ENCODE assay signal across 10 cellular contexts in the genomic region with DNA sequence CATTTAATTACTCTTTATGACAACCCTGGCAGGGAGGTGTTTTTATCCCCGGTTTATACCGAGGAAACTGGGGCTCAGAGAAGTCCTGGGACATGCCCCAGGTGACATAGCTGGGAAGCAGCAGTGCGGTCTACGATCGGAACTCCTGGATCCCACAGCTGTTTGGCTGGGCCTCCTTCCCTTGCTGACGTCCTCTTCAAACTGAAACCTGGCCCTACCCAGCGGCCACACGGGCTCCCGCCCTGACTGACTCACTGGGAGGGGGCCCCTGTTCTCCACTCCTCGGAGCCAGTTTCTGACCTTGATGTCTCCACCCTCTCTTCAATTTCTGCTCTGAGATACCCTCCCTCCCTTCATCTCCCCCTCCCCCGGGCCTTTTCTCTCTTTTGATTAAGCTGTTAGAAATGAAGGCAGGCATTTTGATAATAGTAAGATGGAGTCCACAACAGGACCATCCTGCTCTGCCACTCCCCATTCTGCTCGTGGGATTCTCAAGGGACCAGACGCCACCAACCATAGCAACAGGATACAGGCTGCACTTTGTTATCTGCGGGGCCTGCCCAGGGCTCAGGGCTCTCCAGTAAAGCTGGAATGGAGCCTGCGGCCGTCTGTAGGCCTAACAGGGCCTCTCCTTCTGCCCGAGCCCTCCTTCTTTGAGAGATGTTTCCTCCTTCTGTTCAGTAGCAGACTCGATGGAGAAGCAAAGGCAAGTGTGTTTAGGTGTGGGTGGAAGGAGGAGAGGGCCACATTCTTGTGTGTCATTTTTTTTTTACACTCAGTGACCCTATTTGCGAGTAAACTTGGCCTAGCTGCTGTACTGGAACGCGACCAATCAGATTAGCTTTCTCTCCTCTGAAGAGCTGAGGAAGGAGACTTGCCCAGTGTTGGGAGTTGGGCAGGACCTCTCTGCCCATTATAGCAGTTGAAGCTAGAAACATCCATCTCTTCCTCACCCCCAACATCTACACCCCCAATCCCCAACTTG. TPM values are rescaled to one million over a fixed set of nuclear protein-coding genes. Genes with fewer than 3 reads are reported as not detected.
DNase-seq lines count a peak whose midpoint lies in the region; ATAC-seq and TF ChIP-seq lines count a peak whose summit lies in the region.
"Had no signal": no experiment of that assay in that cellular context is flagged by ENCODE, and none has a peak within 500 bp of the region (broad histone marks: within the 10 kb centered on the region; RNA-seq: fewer than 3 reads in every experiment).

No MANE protein-coding gene starts in this region.

- DNase-seq in GM23338 (ENCODE audit: low spot score) = peak; percentile 38
- peak; percentile 75 to 83 for DNase-seq in SJCRH30
- peak in 3 of 5 donors; percentile 46 to 74 (median 51) for DNase-seq in heart left ventricle
- DNase-seq in sigmoid colon = peak; percentile 67
- no peak for DNase-seq in HK-2 (ENCODE audit: unreplicated experiment)
- no peak for DNase-seq in dermis blood vessel endothelial cell
- DNase-seq in NCI-H1092 treated with DMSO at 0.1 percent for 48 hours (lab: John Stamatoyannopoulos, UW) = no peak
- DNase-seq: activated CD4-positive, CD25-positive, alpha-beta regulatory T cell treated with anti-CD3 and anti-CD28 coated beads, Interleukin-2, amount 50 U/mL, for 72 hours; stimulated activated CD4-positive, alpha-beta T cell treated with anti-CD3 and anti-CD28 coated beads, Interleukin-1b, Interleukin-23, amount 100 ng/mL, for 48 hours had no signal

- no peak overlapping the region for H3K27ac Mint-ChIP-seq in GM23338

- no peak overlapping the region for H3K4me3 ChIP-seq in GM23338
- peak overlapping the region; percentile 44 for H3K4me3 ChIP-seq in SJCRH30
- H3K4me3 ChIP-seq in heart left ventricle = peak overlapping the region in 2 of 12 donors; percentile 4 to 30
- H3K4me3 ChIP-seq in sigmoid colon = peak overlapping the region in 1 of 4 donors; percentile 10

- H3K4me2 ChIP-seq in GM23338 = no peak overlapping the region

- H2AFZ ChIP-seq in GM23338 = peak overlapping the region; percentile 94

- peaks cover 7% of the 10 kb centered on the region for H3K27me3 Mint-ChIP-seq in GM23338 (ENCODE audit: insufficient read depth, low read depth, poor library complexity)

- H3F3A ChIP-seq in GM23338 (replicated peaks; ENCODE audit: low read depth) = no peaks in the 10 kb centered on the region

- intact Hi-C loops in heart left ventricle (cut with DNase I) = loop anchor here in 5 of 10 donors (5.0 to 10.0 kb wide), 4 partner anchors 87 to 445 kb away; no protein-coding TSS in a partner anchor
- intact Hi-C loops in sigmoid colon (cut with DNase I) = loop anchor here (10.0 kb wide), 1 partner anchor 205 kb away; no protein-coding TSS in a partner anchor

- peaks cover 8% of the 10 kb centered on the region; the same call in 1 of the 2 replicates for H3K4me1 ChIP-seq in GM23338 (ENCODE audit: insufficient read depth)
- 0 out of 2 replicates have a peak, but pooled peaks cover 5% of the 10 kb centered on the region for H3K4me1 ChIP-seq in SJCRH30
- H3K4me1 ChIP-seq in heart left ventricle = peaks cover 0 to 26% (median 4%) of the 10 kb centered on the region in 12 donors
- H3K4me1 ChIP-seq in sigmoid colon = peaks cover 0 to 3% (median 0%) of the 10 kb centered on the region in 4 donors

- TF ChIP-seq CTCF in GM23338 (conservative IDR thresholded peaks at IDR 0.05; ENCODE audit: low read depth in 2 of 2) (no peak), heart left ventricle (IDR thresholded peaks at IDR 0.05) (no peak), sigmoid colon (IDR thresholded peaks at IDR 0.05) (no peak)

- TF ChIP-seq POLR2A in heart left ventricle (IDR thresholded peaks at IDR 0.05) (no peak), sigmoid colon (IDR thresholded peaks at IDR 0.05) (peak in 1 of 2 donors; percentile 36)

- H3K9me3 ChIP-seq in SJCRH30 (replicated peaks) (no peaks in the 10 kb centered on the region), heart left ventricle (no peaks in the 10 kb centered on the region), sigmoid colon (no peaks in the 10 kb centered on the region)

- H3K27me3 ChIP-seq in GM23338 (ENCODE audit: insufficient read depth) = no peaks in the 10 kb centered on the region
- no peaks in the 10 kb centered on the region for H3K27me3 ChIP-seq in SJCRH30
- peaks cover 0 to 9% (median 0%) of the 10 kb centered on the region in 9 donors for H3K27me3 ChIP-seq in heart left ventricle
- H3K27me3 ChIP-seq in sigmoid colon = no peaks in the 10 kb centered on the region

- no peak overlapping the region for H3K4me3 Mint-ChIP-seq in GM23338

- no peak for TF ChIP-seq EP300 in sigmoid colon (IDR thresholded peaks at IDR 0.05)

- H3K9me2 ChIP-seq in GM23338 (ENCODE audit: insufficient read depth) = peaks cover 3% of the 10 kb centered on the region; the same call in 1 of the 2 replicates

- no peaks in the 10 kb centered on the region for H3K79me2 ChIP-seq in GM23338 (replicated peaks; ENCODE audit: insufficient read depth)

- H3K27ac ChIP-seq in GM23338 (ENCODE audit: low read depth) (no peak overlapping the region), SJCRH30 (peak overlapping the region; percentile 23; the same call in 1 of the 2 replicates), heart left ventricle (peak overlapping the region in 3 of 12 donors; percentile 53 to 59 (median 54)), sigmoid colon (no peak overlapping the region)

- ATAC-seq in GM23338 (peak; percentile 68), heart left ventricle (peak; percentile 56 to 81 (median 71)), HG02870 (IDR thresholded peaks at IDR 0.05; ENCODE audit: unreplicated experiment) (no peak)

- no peaks in the 10 kb centered on the region for H3K36me3 Mint-ChIP-seq in GM23338 (ENCODE audit: low read depth)

- H3K9me3 Mint-ChIP-seq in GM23338 = no peaks in the 10 kb centered on the region

- H3K4me1 Mint-ChIP-seq in GM23338 = peaks cover 19% of the 10 kb centered on the region

- no peaks in the 10 kb centered on the region for H3K36me3 ChIP-seq in GM23338 (ENCODE audit: insufficient read depth)
- no peaks in the 10 kb centered on the region for H3K36me3 ChIP-seq in SJCRH30
- H3K36me3 ChIP-seq in heart left ventricle = no peaks in the 10 kb centered on the region
- no peaks in the 10 kb centered on the region for H3K36me3 ChIP-seq in sigmoid colon

- no peaks in the 10 kb centered on the region for H4K20me1 ChIP-seq in GM23338 (replicated peaks; ENCODE audit: insufficient read depth)

- WGBS in heart left ventricle, 4 donors = 35 to 40% (median 37%) methylated on average over 21 of the region's 21 CpGs
- 18 to 61% methylated on average over 21 of the region's 21 CpGs for WGBS in sigmoid colon, 2 donors

TF ChIP-seq in GM23338, 12 proteins besides CTCF, POLR2A, EP300 and RAD21 (continues in another document):
- TF ChIP-seq, protein P1, sequence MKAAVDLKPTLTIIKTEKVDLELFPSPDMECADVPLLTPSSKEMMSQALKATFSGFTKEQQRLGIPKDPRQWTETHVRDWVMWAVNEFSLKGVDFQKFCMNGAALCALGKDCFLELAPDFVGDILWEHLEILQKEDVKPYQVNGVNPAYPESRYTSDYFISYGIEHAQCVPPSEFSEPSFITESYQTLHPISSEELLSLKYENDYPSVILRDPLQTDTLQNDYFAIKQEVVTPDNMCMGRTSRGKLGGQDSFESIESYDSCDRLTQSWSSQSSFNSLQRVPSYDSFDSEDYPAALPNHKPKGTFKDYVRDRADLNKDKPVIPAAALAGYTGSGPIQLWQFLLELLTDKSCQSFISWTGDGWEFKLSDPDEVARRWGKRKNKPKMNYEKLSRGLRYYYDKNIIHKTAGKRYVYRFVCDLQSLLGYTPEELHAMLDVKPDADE (IDR thresholded peaks at IDR 0.05) = no peak
- no peak for TF ChIP-seq STAT1 (IDR thresholded peaks at IDR 0.05; ENCODE audit: unreplicated experiment)

RNA-seq across cellular contexts. Expression of a gene that starts 8.7 kb away (rescaled TPM):
- total RNA-seq in GM23338 (2014; rRNA removed; shearing (Covaris generic)) = 32.2 and 34.4 TPM in 2 replicates
- polyA plus RNA-seq in GM23338 (2016; fragmentation: Nextera tagmentation; extraction: Ambion mirVana) (10.9 and 11.0 TPM in 2 replicates), heart left ventricle (1 to 10 TPM in 1 of 2 donors, under 1 TPM in 1; 0.71 to 3.4 TPM), sigmoid colon (100 to 1,000 TPM in 2 of 3 donors, 10 to 100 TPM in 1; 41.8 to 160 (median 107) TPM)
- 1.7 and 1.8 TPM in 2 replicates for total RNA-seq in SJCRH30 (2014; rRNA removed; shearing (Covaris generic))
- total RNA-seq in heart left ventricle (10 to 100 TPM in 5 of 9 donors, 1 to 10 TPM in 4; 3.8 to 16.5 (median 10.1) TPM), sigmoid colon (1 to 10 TPM in 2 of 4 donors, under 1 TPM in 2; 0.49 to 2.5 (median 1.4) TPM), dermis blood vessel endothelial cell (0.34 and 0.79 TPM in 2 replicates)

Comparison
In these comparisons a context has a peak if more than half of its experiments do, and no peak if none do; other contexts are left out.
1. DNase-seq: peak in GM23338 (single experiment), SJCRH30 (2 of 2), heart left ventricle (3 of 5) and sigmoid colon (single experiment); none in HK-2 (single experiment), dermis blood vessel endothelial cell (single experiment) and NCI-H1092 treated with DMSO at 0.1 percent for 48 hours (single experiment).